Comparison of ENCODE assay signal across 8 cellular contexts in the genomic region with DNA sequence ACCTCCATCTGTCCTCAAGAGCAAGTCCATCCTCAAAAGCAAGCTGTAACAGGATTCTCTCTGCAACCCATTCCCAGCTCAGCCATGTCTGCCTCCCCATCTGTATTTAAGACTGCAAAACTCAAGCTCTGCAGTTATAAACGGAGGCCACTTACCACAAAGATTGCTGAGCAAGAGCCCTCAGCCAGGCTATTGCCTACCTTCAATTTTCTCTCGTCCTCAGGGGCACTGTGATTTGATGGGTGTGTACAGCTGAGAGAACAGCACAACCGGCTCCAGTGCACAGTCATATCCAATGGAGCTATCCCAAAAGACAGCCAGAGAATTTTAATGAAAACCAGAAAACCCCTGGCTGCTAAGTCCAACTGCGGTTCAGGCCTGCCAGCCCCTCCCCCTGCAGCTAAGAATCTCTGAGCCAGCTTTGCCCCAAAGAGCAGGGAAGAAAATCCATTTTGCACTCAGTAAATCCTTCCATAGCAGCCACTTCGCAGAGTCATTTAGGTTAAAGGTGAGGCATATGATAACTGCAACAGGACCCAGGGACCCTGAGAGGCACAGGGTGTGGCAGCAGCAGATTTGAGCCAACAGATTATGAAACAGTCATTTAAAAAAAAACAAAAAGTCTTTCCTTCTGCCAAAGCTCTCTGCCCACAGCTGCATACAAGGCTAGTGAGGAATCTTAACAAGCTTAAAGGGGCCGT. TPM values are rescaled to one million over a fixed set of nuclear protein-coding genes. Genes with fewer than 3 reads are reported as not detected.
DNase-seq lines count a peak whose midpoint lies in the region; FAIRE-seq and TF ChIP-seq lines count a peak whose summit lies in the region.

No MANE protein-coding gene starts in this region.

- no peaks in the 10 kb centered on the region for H3K4me1 ChIP-seq in urinary bladder (ENCODE audit: insufficient read depth)

- DNase-seq in GM19239 (ENCODE audit: insufficient read length, low spot score) (no peak), NCI-H2171 treated with DMSO at 0.1 percent for 48 hours (lab: John Stamatoyannopoulos, UW) (peak; percentile 86), chondrocyte (ENCODE audit: low spot score) (no peak), mesothelial cell of epicardium (ENCODE audit: low spot score in 2 of 2, unreplicated experiment in 2 of 2) (no peak), T-helper 1 cell (no peak), dermis blood vessel endothelial cell (no peak)
- no peak for DNase-seq in activated T-helper 2 cell treated with anti-CD3 and anti-CD28 coated beads, Interferon-gamma antibody, Interleukin-2, Interleukin-4, amounts not matched to agents 10 μg/mL and 5 μg/mL and 100 μg/mL, durations not matched to agents 14 hours and 24 hours and 36 hours (ENCODE audit: low spot score)

- H3K36me3 ChIP-seq in urinary bladder (ENCODE audit: insufficient read depth) = no peaks in the 10 kb centered on the region

- peak overlapping the region; percentile 35 for H3K27ac ChIP-seq in urinary bladder (ENCODE audit: low read depth)

- H3K27me3 Mint-ChIP-seq in chondrocyte (ENCODE audit: low read depth) = no peaks in the 10 kb centered on the region
- no peaks in the 10 kb centered on the region for H3K27me3 Mint-ChIP-seq in mesothelial cell of epicardium (ENCODE audit: low read depth)
- no peaks in the 10 kb centered on the region for H3K27me3 Mint-ChIP-seq in activated T-helper 2 cell treated with anti-CD3 and anti-CD28 coated beads, Interferon-gamma antibody, Interleukin-2, Interleukin-4, amounts not matched to agents 10 μg/mL and 5 μg/mL and 100 μg/mL, durations not matched to agents 14 hours and 24 hours and 36 hours (ENCODE audit: low read depth)

- H3K4me3 Mint-ChIP-seq in chondrocyte (ENCODE audit: unreplicated experiment) (peak overlapping the region; percentile 65), mesothelial cell of epicardium (peak overlapping the region; percentile 4)
- no peak overlapping the region for H3K4me3 Mint-ChIP-seq in activated T-helper 2 cell treated with anti-CD3 and anti-CD28 coated beads, Interferon-gamma antibody, Interleukin-2, Interleukin-4, amounts not matched to agents 10 μg/mL and 5 μg/mL and 100 μg/mL, durations not matched to agents 14 hours and 24 hours and 36 hours (ENCODE audit: low read depth)

- intact Hi-C loops in activated T-helper 2 cell treated with anti-CD3 and anti-CD28 coated beads, Interferon-gamma antibody, Interleukin-2, Interleukin-4, amounts not matched to agents 10 μg/mL and 5 μg/mL and 100 μg/mL, durations not matched to agents 14 hours and 24 hours and 36 hours (cut with micrococcal nuclease) = no loop called here

- WGBS in urinary bladder = 15% methylated on average over 6 of the region's 6 CpGs

- H3K36me3 Mint-ChIP-seq in chondrocyte (ENCODE audit: low read depth) (peaks cover 2% of the 10 kb centered on the region), mesothelial cell of epicardium (no peaks in the 10 kb centered on the region)
- peaks cover 29% of the 10 kb centered on the region for H3K36me3 Mint-ChIP-seq in activated T-helper 2 cell treated with anti-CD3 and anti-CD28 coated beads, Interferon-gamma antibody, Interleukin-2, Interleukin-4, amounts not matched to agents 10 μg/mL and 5 μg/mL and 100 μg/mL, durations not matched to agents 14 hours and 24 hours and 36 hours (ENCODE audit: low read depth)

- peak; percentile 4 for FAIRE-seq in GM19239 (lab: Jason Lieb, UNC)

- H3K9me3 Mint-ChIP-seq in chondrocyte (ENCODE audit: low read depth) (no peaks in the 10 kb centered on the region), mesothelial cell of epicardium (no peaks in the 10 kb centered on the region)
- no peaks in the 10 kb centered on the region for H3K9me3 Mint-ChIP-seq in activated T-helper 2 cell treated with anti-CD3 and anti-CD28 coated beads, Interferon-gamma antibody, Interleukin-2, Interleukin-4, amounts not matched to agents 10 μg/mL and 5 μg/mL and 100 μg/mL, durations not matched to agents 14 hours and 24 hours and 36 hours

- H3K27ac Mint-ChIP-seq in chondrocyte (ENCODE audit: unreplicated experiment) (peak overlapping the region; percentile 90), mesothelial cell of epicardium (peak overlapping the region; percentile 71)
- no peak overlapping the region for H3K27ac Mint-ChIP-seq in activated T-helper 2 cell treated with anti-CD3 and anti-CD28 coated beads, Interferon-gamma antibody, Interleukin-2, Interleukin-4, amounts not matched to agents 10 μg/mL and 5 μg/mL and 100 μg/mL, durations not matched to agents 14 hours and 24 hours and 36 hours

- no peak for TF ChIP-seq CTCF in chondrocyte (IDR thresholded peaks at IDR 0.05)
- no peak for TF ChIP-seq CTCF in mesothelial cell of epicardium (IDR thresholded peaks at IDR 0.05; ENCODE audit: unreplicated experiment)

- H3K4me3 ChIP-seq in urinary bladder (ENCODE audit: low read depth, low read length) = no peak overlapping the region

- H3K4me1 Mint-ChIP-seq in chondrocyte (ENCODE audit: low read depth) (peaks cover 74% of the 10 kb centered on the region), mesothelial cell of epicardium (peaks cover 31% of the 10 kb centered on the region)
- H3K4me1 Mint-ChIP-seq in activated T-helper 2 cell treated with anti-CD3 and anti-CD28 coated beads, Interferon-gamma antibody, Interleukin-2, Interleukin-4, amounts not matched to agents 10 μg/mL and 5 μg/mL and 100 μg/mL, durations not matched to agents 14 hours and 24 hours and 36 hours (ENCODE audit: low read depth) = peaks cover 25% of the 10 kb centered on the region

RNA-seq across cellular contexts. Expression of gene RAB30, which starts 37.6 kb away (rescaled TPM):
- total RNA-seq in chondrocyte (52.6 to 55.2 TPM (median 54.0 TPM) in 3 replicates), mesothelial cell of epicardium (7.6 to 10.3 TPM (median 9.9 TPM) in 3 replicates), urinary bladder (34.2 TPM), dermis blood vessel endothelial cell (11.2 and 23.1 TPM in 2 replicates)
- polyA plus RNA-seq in urinary bladder = 12.0 TPM
- 29.1 and 31.5 TPM in 2 replicates for total RNA-seq in activated T-helper 2 cell treated with anti-CD3 and anti-CD28 coated beads, Interferon-gamma antibody, Interleukin-2, Interleukin-4, amounts not matched to agents 10 μg/mL and 5 μg/mL and 100 μg/mL, durations not matched to agents 14 hours and 24 hours and 36 hours
